8 cellular contexts compared by ENCODE assay signal in the genomic region with DNA sequence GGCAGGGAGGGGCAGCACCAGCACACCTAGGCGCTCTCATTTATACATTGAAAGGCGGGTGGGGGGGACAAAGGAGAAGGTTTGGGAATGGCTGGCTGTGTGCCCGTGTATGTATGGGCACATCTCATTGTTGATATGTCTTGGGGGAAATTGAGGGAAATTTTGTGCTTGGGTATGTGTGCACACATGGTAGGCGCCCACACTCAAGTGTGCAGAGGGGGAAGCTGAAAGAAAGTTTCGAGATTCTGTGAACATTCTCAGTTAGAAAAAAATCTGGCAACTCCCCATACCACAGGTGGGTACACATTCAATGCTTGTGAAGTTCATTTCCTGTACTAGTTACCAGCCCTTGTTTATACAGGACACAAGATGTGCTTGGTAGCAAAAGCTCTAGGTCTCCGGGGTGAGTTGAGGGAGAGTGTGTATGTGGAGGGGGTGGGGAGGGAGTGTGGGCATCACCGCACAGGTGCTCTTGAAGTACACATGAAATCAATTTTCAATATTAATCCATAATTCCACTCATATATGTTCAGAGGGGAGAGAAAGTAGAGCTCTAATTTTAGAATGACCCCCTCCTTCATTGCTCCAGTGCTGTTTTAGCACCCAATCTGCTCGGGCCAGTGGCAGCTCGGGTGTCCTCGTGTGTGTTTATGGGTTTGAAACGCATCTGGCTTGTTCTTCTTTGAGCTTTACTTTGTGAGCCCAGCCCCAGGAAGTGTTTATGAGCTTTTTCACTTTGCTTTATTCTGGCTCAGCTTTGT.
DNase-seq lines count a peak whose midpoint lies in the region; ATAC-seq and TF ChIP-seq lines count a peak whose summit lies in the region.

No MANE protein-coding gene starts in this region.

- TF ChIP-seq CTCF in RWPE2 (IDR thresholded peaks at IDR 0.05; ENCODE audit: poor library complexity, severe bottlenecking), result no peak
- no peak for TF ChIP-seq CTCF in WERI-Rb-1 (IDR thresholded peaks at IDR 0.05; ENCODE audit: low read depth, low read length)

- H3K9me3 ChIP-seq in RWPE2 (ENCODE audit: severe bottlenecking) (no peaks in the 10 kb centered on the region), WERI-Rb-1 (ENCODE audit: severe bottlenecking) (no peaks in the 10 kb centered on the region)

- no peak for DNase-seq in RWPE2 (ENCODE audit: low spot score)
- DNase-seq in immature natural killer cell, result peak; percentile 21 to 30 (median 24)
- DNase-seq in WERI-Rb-1, result no peak
- DNase-seq in HuH-7 (ENCODE audit: low spot score), result no peak
- no peak for DNase-seq in NCI-H1436 treated with DMSO at 0.1 percent for 48 hours (lab: John Stamatoyannopoulos, UW)

- no peaks in the 10 kb centered on the region for H3K27me3 ChIP-seq in RWPE2 (ENCODE audit: insufficient read depth, poor library complexity, severe bottlenecking)
- H3K27me3 ChIP-seq in WERI-Rb-1 (ENCODE audit: insufficient read depth, low read depth, severe bottlenecking), result no peaks in the 10 kb centered on the region

- H3K9me3 Mint-ChIP-seq in immature natural killer cell, result no peaks in the 10 kb centered on the region

- H3K4me3 ChIP-seq in RWPE2 (ENCODE audit: severe bottlenecking) (no peak overlapping the region), urinary bladder (ENCODE audit: low read depth, low read length) (no peak overlapping the region), WERI-Rb-1 (ENCODE audit: low read depth, low read length) (no peak overlapping the region)

- peaks cover 27 to 29% of the 10 kb centered on the region in 2 donors for H3K4me1 Mint-ChIP-seq in immature natural killer cell

- H3K4me1 ChIP-seq in RWPE2 (ENCODE audit: insufficient read depth, poor library complexity, severe bottlenecking) (peaks cover 18% of the 10 kb centered on the region), urinary bladder (ENCODE audit: insufficient read depth) (no peaks in the 10 kb centered on the region)

- no peaks in the 10 kb centered on the region for H3K36me3 ChIP-seq in RWPE2 (ENCODE audit: low read depth)
- H3K36me3 ChIP-seq in urinary bladder (ENCODE audit: insufficient read depth), result no peaks in the 10 kb centered on the region
- H3K36me3 ChIP-seq in WERI-Rb-1, result no peaks in the 10 kb centered on the region

- peaks cover 0 to 4% (median 2%) of the 10 kb centered on the region in 3 donors for H3K27me3 Mint-ChIP-seq in immature natural killer cell (ENCODE audit: low read depth in 3 of 3)

- ATAC-seq in GM18502 (IDR thresholded peaks at IDR 0.05; ENCODE audit: poor library complexity, unreplicated experiment) (peak; percentile 65), HG02610 (IDR thresholded peaks at IDR 0.05; ENCODE audit: unreplicated experiment) (peak; percentile 59), RWPE2 (ENCODE audit: low read depth) (peak; percentile 56)

- H3K36me3 Mint-ChIP-seq in immature natural killer cell, result peaks cover 0 to 5% (median 0%) of the 10 kb centered on the region in 3 donors

- H3K4me3 Mint-ChIP-seq in immature natural killer cell, result peak overlapping the region; percentile 31 to 62 (median 57)

- WGBS in urinary bladder, result 57% methylated on average over 11 of the region's 11 CpGs

- peak overlapping the region; percentile 20 to 85 (median 54) for H3K27ac Mint-ChIP-seq in immature natural killer cell

- H3K27ac ChIP-seq in RWPE2 (ENCODE audit: poor library complexity, severe bottlenecking), result peak overlapping the region; percentile 95
- peak overlapping the region; percentile 32 for H3K27ac ChIP-seq in urinary bladder (ENCODE audit: low read depth)
- H3K27ac ChIP-seq in WERI-Rb-1, result no peak overlapping the region

Comparison
In these comparisons a context has a peak if more than half of its experiments do, and no peak if none do; other contexts are left out.
1. DNase-seq: peak in immature natural killer cell (3 of 3); none in RWPE2 (single experiment), WERI-Rb-1 (single experiment), HuH-7 (single experiment) and NCI-H1436 treated with DMSO at 0.1 percent for 48 hours (single experiment).
2. Peak in every context shown above with its lines, with median percentiles within 50 percentile points of each other: ATAC-seq.